ENCODE assay signal across 1 cellular context in genomic region chr12:6695313-6696045, GRCh38.
A peak's percentile ranks its signal among the peaks of the same experiment; 100 is the strongest.
TF ChIP-seq lines count a peak whose summit lies in the region.

No MANE protein-coding gene starts in this region.

TF ChIP-seq in HEK293, 187 proteins besides CTCF, POLR2A, EP300 and RAD21 (continued from another document):
- TF ChIP-seq ZNF580 (tag by site-specific recombination; IDR thresholded peaks at IDR 0.05) (no peak), SETDB1 (IDR thresholded peaks at IDR 0.05; ENCODE audit: insufficient read length, low read length) (no peak), GLIS1 (tag by site-specific recombination; IDR thresholded peaks at IDR 0.05) (peak; percentile 50; the same call in 1 of the 2 replicates)
